ENCODE assay signal across 1 cellular context in the genomic region with DNA sequence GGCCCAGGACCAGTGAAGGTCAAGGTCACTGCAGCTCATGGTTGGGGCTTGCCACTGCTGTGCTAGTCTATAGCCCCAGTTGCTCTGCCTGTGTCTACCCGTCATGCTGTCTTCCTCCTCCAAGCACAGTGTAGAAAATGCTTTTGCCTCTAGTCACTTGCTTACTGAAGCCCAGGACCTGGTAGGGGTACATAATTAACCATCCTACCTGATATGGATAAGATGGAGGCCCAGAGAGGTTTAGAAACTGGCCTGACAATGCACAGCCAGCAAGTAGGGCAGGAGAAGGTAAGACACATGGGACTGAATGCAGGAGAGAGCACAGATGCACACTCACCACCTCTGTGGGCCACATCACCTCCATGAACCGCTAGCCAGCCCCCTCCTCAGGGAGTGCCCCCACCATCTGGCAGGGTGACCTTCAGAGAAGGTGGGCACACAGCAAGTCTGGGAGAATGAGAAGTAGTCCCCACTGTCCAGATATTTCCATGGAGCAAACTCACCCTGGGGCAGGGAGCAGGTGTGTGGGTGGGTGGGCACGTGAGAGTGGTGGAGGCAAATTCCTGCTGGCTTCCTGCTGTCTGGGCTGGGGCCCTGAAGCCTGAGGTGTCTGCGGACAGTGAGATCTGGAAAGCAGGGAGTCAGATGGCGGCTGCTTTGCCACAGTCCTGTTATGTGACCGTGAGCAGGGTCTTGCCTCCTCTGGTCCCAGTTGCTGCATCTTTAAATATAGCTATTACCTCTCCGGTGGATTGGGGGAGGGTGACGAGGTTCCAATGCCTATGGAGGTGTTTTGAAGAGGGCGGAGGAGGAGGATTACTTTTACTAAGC.
TF ChIP-seq lines count a peak whose summit lies in the region.

No MANE protein-coding gene starts in this region.

TF ChIP-seq in HepG2, 621 proteins besides CTCF, POLR2A, EP300 and RAD21 (continued from another document and continues in another):
- TF ChIP-seq, protein P1, sequence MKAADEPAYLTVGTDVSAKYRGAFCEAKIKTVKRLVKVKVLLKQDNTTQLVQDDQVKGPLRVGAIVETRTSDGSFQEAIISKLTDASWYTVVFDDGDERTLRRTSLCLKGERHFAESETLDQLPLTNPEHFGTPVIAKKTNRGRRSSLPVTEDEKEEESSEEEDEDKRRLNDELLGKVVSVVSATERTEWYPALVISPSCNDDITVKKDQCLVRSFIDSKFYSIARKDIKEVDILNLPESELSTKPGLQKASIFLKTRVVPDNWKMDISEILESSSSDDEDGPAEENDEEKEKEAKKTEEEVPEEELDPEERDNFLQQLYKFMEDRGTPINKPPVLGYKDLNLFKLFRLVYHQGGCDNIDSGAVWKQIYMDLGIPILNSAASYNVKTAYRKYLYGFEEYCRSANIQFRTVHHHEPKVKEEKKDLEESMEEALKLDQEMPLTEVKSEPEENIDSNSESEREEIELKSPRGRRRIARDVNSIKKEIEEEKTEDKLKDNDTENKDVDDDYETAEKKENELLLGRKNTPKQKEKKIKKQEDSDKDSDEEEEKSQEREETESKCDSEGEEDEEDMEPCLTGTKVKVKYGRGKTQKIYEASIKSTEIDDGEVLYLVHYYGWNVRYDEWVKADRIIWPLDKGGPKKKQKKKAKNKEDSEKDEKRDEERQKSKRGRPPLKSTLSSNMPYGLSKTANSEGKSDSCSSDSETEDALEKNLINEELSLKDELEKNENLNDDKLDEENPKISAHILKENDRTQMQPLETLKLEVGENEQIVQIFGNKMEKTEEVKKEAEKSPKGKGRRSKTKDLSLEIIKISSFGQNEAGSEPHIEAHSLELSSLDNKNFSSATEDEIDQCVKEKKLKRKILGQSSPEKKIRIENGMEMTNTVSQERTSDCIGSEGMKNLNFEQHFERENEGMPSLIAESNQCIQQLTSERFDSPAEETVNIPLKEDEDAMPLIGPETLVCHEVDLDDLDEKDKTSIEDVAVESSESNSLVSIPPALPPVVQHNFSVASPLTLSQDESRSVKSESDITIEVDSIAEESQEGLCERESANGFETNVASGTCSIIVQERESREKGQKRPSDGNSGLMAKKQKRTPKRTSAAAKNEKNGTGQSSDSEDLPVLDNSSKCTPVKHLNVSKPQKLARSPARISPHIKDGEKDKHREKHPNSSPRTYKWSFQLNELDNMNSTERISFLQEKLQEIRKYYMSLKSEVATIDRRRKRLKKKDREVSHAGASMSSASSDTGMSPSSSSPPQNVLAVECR (CRISPR knock-in tag; IDR thresholded peaks at IDR 0.05; ENCODE audit: borderline replicate concordance) = peak; percentile 82; the same call in 1 of the 2 replicates
- TF ChIP-seq SPEN (CRISPR knock-in tag; IDR thresholded peaks at IDR 0.05; ENCODE audit: low read depth) (peak; percentile 73; the same call in 1 of the 2 replicates), SRSF1 (optimal IDR thresholded peaks at IDR 0.05; ENCODE audit: low read depth, low read length) (no peak), ZBTB3 (CRISPR knock-in tag; IDR thresholded peaks at IDR 0.05; ENCODE audit: borderline replicate concordance, low read depth) (no peak), NR2F1 (CRISPR knock-in tag; IDR thresholded peaks at IDR 0.05) (peak; percentile 96 to 99), KDM2A (CRISPR knock-in tag; IDR thresholded peaks at IDR 0.05; ENCODE audit: borderline replicate concordance, low read depth) (0 out of 2 replicates have a peak, but pooled peaks have one; percentile 1), GFI1 (CRISPR knock-in tag; IDR thresholded peaks at IDR 0.05; ENCODE audit: borderline replicate concordance) (0 out of 2 replicates have a peak, but pooled peaks have one; percentile 49), RXRB (CRISPR knock-in tag; IDR thresholded peaks at IDR 0.05; ENCODE audit: borderline replicate concordance) (no peak), ZFAT (CRISPR knock-in tag; conservative IDR thresholded peaks at IDR 0.05) (no peak), ZSCAN31 (CRISPR knock-in tag; IDR thresholded peaks at IDR 0.05; ENCODE audit: low read depth) (peak; percentile 33; the same call in 1 of the 2 replicates), SSRP1 (CRISPR knock-in tag; IDR thresholded peaks at IDR 0.05) (peak; percentile 76; the same call in 1 of the 2 replicates), GTF3A (CRISPR knock-in tag; conservative IDR thresholded peaks at IDR 0.05) (no peak), ZNF704 (CRISPR knock-in tag; IDR thresholded peaks at IDR 0.05; ENCODE audit: borderline replicate concordance) (no peak; the same call in 1 of the 2 replicates), RBM22 (optimal IDR thresholded peaks at IDR 0.05; ENCODE audit: low read length) (peak; percentile 23), IRX3 (CRISPR knock-in tag; IDR thresholded peaks at IDR 0.05; ENCODE audit: borderline replicate concordance, low read depth) (0 out of 2 replicates have a peak, but pooled peaks have one; percentile 57), TBP (CRISPR knock-in tag; IDR thresholded peaks at IDR 0.05) (no peak), STAT5B (CRISPR knock-in tag; IDR thresholded peaks at IDR 0.05) (no peak; the same call in 1 of the 2 replicates), ZIK1 (CRISPR knock-in tag; IDR thresholded peaks at IDR 0.05; ENCODE audit: borderline replicate concordance, low read depth) (no peak), JUN (CRISPR knock-in tag; IDR thresholded peaks at IDR 0.05) (no peak; the same call in 1 of the 2 replicates), ZNF451 (CRISPR knock-in tag; IDR thresholded peaks at IDR 0.05) (no peak), KLF11 (CRISPR knock-in tag; IDR thresholded peaks at IDR 0.05) (no peak; the same call in 1 of the 2 replicates), ZNF720 (CRISPR knock-in tag; IDR thresholded peaks at IDR 0.05) (no peak), MEIS1 (CRISPR knock-in tag; IDR thresholded peaks at IDR 0.05; ENCODE audit: borderline replicate concordance) (no peak), ZNF841 (CRISPR knock-in tag; IDR thresholded peaks at IDR 0.05; ENCODE audit: borderline replicate concordance) (no peak), ZNF609 (CRISPR knock-in tag; IDR thresholded peaks at IDR 0.05; ENCODE audit: borderline replicate concordance) (peak; percentile 88; the same call in 1 of the 2 replicates), JUNB (CRISPR knock-in tag; IDR thresholded peaks at IDR 0.05; ENCODE audit: borderline replicate concordance) (peak; percentile 6; the same call in 1 of the 2 replicates), TGIF2 (CRISPR knock-in tag; IDR thresholded peaks at IDR 0.05) (peak; percentile 96; the same call in 1 of the 2 replicates), ZMYM2 (CRISPR knock-in tag; IDR thresholded peaks at IDR 0.05) (no peak), DZIP1 (CRISPR knock-in tag; IDR thresholded peaks at IDR 0.05) (peak; percentile 76; the same call in 1 of the 2 replicates), ZNF564 (CRISPR knock-in tag; IDR thresholded peaks at IDR 0.05) (0 out of 2 replicates have a peak, but pooled peaks have one; percentile 15), ZNF260 (CRISPR knock-in tag; IDR thresholded peaks at IDR 0.05; ENCODE audit: borderline replicate concordance, low read depth) (0 out of 2 replicates have a peak, but pooled peaks have one; percentile 38), NR2C2 (CRISPR knock-in tag; IDR thresholded peaks at IDR 0.05; ENCODE audit: borderline replicate concordance) (peak; percentile 83; the same call in 1 of the 2 replicates), ZNF550 (CRISPR knock-in tag; IDR thresholded peaks at IDR 0.05; ENCODE audit: borderline replicate concordance) (no peak), MNT (IDR thresholded peaks at IDR 0.05) (peak; percentile 16; the same call in 1 of the 2 replicates), ESRRA (CRISPR knock-in tag; IDR thresholded peaks at IDR 0.05; ENCODE audit: low read depth) (no peak; the same call in 1 of the 2 replicates), JUND (CRISPR knock-in tag; IDR thresholded peaks at IDR 0.05) (0 out of 2 replicates have a peak, but pooled peaks have one; percentile 12), ADNP (CRISPR knock-in tag; IDR thresholded peaks at IDR 0.05) (no peak)
- TF ChIP-seq, protein P2, sequence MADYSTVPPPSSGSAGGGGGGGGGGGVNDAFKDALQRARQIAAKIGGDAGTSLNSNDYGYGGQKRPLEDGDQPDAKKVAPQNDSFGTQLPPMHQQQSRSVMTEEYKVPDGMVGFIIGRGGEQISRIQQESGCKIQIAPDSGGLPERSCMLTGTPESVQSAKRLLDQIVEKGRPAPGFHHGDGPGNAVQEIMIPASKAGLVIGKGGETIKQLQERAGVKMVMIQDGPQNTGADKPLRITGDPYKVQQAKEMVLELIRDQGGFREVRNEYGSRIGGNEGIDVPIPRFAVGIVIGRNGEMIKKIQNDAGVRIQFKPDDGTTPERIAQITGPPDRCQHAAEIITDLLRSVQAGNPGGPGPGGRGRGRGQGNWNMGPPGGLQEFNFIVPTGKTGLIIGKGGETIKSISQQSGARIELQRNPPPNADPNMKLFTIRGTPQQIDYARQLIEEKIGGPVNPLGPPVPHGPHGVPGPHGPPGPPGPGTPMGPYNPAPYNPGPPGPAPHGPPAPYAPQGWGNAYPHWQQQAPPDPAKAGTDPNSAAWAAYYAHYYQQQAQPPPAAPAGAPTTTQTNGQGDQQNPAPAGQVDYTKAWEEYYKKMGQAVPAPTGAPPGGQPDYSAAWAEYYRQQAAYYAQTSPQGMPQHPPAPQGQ (CRISPR knock-in tag; IDR thresholded peaks at IDR 0.05; ENCODE audit: borderline replicate concordance) = peak; percentile 6; the same call in 1 of the 2 replicates
